ENCODE assay signal across 1 cellular context in the genomic region with DNA sequence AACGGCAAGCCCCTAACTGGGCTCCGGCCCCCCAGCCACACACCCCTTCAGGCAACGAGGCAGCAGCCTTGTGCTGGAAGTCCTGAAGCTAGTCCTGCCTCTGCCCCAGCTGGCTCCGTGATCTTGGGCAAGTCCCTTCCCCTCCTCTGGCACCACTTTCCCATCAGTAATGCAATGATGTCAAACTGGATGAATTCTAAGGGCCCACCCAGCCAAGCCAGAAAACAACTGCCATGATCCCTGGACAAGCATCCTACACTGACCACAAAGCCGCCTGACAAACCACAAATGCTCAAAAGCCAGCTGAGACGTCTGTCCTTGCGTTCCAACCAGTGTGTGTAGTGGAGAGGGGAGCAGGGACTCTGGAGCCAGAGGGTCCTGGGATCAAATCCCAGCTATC.
TF ChIP-seq lines count a peak whose summit lies in the region.

No MANE protein-coding gene starts in this region.

TF ChIP-seq in GM23338, 12 proteins besides CTCF, POLR2A, EP300 and RAD21 (continued from another document):
- TF ChIP-seq POLR2AphosphoS5 (IDR thresholded peaks at IDR 0.05; ENCODE audit: low read depth) (no peak), STAT1 (IDR thresholded peaks at IDR 0.05; ENCODE audit: unreplicated experiment) (no peak), NANOG (IDR thresholded peaks at IDR 0.05; ENCODE audit: borderline replicate concordance) (no peak), ZNF114 (CRISPR knock-in tag; IDR thresholded peaks at IDR 0.05) (no peak), EZH2 (IDR thresholded peaks at IDR 0.05; ENCODE audit: low read depth, unreplicated experiment) (no peak), EZH2phosphoT487 (IDR thresholded peaks at IDR 0.05; ENCODE audit: unreplicated experiment) (no peak), ZNF331 (CRISPR knock-in tag; IDR thresholded peaks at IDR 0.05; ENCODE audit: low read depth) (no peak)
- TF ChIP-seq, protein P1, sequence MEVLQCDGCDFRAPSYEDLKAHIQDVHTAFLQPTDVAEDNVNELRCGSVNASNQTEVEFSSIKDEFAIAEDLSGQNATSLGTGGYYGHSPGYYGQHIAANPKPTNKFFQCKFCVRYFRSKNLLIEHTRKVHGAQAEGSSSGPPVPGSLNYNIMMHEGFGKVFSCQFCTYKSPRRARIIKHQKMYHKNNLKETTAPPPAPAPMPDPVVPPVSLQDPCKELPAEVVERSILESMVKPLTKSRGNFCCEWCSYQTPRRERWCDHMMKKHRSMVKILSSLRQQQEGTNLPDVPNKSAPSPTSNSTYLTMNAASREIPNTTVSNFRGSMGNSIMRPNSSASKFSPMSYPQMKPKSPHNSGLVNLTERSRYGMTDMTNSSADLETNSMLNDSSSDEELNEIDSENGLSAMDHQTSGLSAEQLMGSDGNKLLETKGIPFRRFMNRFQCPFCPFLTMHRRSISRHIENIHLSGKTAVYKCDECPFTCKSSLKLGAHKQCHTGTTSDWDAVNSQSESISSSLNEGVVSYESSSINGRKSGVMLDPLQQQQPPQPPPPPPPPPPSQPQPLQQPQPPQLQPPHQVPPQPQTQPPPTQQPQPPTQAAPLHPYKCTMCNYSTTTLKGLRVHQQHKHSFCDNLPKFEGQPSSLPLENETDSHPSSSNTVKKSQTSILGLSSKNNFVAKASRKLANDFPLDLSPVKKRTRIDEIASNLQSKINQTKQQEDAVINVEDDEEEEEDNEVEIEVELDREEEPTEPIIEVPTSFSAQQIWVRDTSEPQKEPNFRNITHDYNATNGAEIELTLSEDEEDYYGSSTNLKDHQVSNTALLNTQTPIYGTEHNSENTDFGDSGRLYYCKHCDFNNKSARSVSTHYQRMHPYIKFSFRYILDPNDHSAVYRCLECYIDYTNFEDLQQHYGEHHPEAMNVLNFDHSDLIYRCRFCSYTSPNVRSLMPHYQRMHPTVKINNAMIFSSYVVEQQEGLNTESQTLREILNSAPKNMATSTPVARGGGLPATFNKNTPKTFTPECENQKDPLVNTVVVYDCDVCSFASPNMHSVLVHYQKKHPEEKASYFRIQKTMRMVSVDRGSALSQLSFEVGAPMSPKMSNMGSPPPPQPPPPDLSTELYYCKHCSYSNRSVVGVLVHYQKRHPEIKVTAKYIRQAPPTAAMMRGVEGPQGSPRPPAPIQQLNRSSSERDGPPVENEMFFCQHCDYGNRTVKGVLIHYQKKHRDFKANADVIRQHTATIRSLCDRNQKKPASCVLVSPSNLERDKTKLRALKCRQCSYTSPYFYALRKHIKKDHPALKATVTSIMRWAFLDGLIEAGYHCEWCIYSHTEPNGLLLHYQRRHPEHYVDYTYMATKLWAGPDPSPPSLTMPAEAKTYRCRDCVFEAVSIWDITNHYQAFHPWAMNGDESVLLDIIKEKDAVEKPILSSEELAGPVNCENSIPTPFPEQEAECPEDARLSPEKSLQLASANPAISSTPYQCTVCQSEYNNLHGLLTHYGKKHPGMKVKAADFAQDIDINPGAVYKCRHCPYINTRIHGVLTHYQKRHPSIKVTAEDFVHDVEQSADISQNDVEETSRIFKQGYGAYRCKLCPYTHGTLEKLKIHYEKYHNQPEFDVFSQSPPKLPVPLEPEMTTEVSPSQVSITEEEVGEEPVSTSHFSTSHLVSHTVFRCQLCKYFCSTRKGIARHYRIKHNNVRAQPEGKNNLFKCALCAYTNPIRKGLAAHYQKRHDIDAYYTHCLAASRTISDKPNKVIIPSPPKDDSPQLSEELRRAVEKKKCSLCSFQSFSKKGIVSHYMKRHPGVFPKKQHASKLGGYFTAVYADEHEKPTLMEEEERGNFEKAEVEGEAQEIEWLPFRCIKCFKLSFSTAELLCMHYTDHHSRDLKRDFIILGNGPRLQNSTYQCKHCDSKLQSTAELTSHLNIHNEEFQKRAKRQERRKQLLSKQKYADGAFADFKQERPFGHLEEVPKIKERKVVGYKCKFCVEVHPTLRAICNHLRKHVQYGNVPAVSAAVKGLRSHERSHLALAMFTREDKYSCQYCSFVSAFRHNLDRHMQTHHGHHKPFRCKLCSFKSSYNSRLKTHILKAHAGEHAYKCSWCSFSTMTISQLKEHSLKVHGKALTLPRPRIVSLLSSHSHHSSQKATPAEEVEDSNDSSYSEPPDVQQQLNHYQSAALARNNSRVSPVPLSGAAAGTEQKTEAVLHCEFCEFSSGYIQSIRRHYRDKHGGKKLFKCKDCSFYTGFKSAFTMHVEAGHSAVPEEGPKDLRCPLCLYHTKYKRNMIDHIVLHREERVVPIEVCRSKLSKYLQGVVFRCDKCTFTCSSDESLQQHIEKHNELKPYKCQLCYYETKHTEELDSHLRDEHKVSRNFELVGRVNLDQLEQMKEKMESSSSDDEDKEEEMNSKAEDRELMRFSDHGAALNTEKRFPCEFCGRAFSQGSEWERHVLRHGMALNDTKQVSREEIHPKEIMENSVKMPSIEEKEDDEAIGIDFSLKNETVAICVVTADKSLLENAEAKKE (CRISPR knock-in tag; IDR thresholded peaks at IDR 0.05), result no peak
- TF ChIP-seq, protein P2, sequence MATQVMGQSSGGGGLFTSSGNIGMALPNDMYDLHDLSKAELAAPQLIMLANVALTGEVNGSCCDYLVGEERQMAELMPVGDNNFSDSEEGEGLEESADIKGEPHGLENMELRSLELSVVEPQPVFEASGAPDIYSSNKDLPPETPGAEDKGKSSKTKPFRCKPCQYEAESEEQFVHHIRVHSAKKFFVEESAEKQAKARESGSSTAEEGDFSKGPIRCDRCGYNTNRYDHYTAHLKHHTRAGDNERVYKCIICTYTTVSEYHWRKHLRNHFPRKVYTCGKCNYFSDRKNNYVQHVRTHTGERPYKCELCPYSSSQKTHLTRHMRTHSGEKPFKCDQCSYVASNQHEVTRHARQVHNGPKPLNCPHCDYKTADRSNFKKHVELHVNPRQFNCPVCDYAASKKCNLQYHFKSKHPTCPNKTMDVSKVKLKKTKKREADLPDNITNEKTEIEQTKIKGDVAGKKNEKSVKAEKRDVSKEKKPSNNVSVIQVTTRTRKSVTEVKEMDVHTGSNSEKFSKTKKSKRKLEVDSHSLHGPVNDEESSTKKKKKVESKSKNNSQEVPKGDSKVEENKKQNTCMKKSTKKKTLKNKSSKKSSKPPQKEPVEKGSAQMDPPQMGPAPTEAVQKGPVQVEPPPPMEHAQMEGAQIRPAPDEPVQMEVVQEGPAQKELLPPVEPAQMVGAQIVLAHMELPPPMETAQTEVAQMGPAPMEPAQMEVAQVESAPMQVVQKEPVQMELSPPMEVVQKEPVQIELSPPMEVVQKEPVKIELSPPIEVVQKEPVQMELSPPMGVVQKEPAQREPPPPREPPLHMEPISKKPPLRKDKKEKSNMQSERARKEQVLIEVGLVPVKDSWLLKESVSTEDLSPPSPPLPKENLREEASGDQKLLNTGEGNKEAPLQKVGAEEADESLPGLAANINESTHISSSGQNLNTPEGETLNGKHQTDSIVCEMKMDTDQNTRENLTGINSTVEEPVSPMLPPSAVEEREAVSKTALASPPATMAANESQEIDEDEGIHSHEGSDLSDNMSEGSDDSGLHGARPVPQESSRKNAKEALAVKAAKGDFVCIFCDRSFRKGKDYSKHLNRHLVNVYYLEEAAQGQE (IDR thresholded peaks at IDR 0.05; ENCODE audit: unreplicated experiment), result no peak
- TF ChIP-seq, protein P3, sequence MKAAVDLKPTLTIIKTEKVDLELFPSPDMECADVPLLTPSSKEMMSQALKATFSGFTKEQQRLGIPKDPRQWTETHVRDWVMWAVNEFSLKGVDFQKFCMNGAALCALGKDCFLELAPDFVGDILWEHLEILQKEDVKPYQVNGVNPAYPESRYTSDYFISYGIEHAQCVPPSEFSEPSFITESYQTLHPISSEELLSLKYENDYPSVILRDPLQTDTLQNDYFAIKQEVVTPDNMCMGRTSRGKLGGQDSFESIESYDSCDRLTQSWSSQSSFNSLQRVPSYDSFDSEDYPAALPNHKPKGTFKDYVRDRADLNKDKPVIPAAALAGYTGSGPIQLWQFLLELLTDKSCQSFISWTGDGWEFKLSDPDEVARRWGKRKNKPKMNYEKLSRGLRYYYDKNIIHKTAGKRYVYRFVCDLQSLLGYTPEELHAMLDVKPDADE (IDR thresholded peaks at IDR 0.05), result no peak
